In genomic region chr4:102678107-102678506, GRCh38 we compare ENCODE assay signal across 14 cellular contexts.
"Had no signal": no experiment of that assay in that cellular context is flagged by ENCODE, and none has a peak within 500 bp of the region (broad histone marks: within the 10 kb centered on the region; RNA-seq: fewer than 3 reads in every experiment).

No MANE protein-coding gene starts in this region.

- H3K27me3 ChIP-seq: esophagus muscularis mucosa, sigmoid colon, suprapubic skin, upper lobe of left lung had no signal

- H3K4me3 ChIP-seq: esophagus muscularis mucosa, psoas muscle, sigmoid colon, suprapubic skin, upper lobe of left lung had no signal

- DNase-seq: activated B cell treated with CpG ODN at 0.5 μM for 24 hours; activated CD4-positive, alpha-beta T cell treated with anti-CD3 and anti-CD28 coated beads, Interleukin-2, amount 10 ng/mL, durations not matched to agents 24 days and 14 days; activated naive CD4-positive, alpha-beta T cell treated with anti-CD3 and anti-CD28 coated beads, Interleukin-2, amount 10 ng/mL, durations not matched to agents 7 days and 5 days; activated T-cell treated with anti-CD3 and anti-CD28 coated beads for 4 hours; dermis blood vessel endothelial cell; glutamatergic neuron; psoas muscle; sigmoid colon; stimulated activated CD4-positive, alpha-beta T cell treated with anti-CD3 and anti-CD28 coated beads, Interleukin-12 subunit alpha, Interleukin-12 subunit beta, amount 100 ng/mL, for 4 hours; stimulated activated naive CD8-positive, alpha-beta T cell treated with anti-CD3 and anti-CD28 coated beads, Interleukin-15, Interleukin-2, amounts not matched to agents 100 U/mL and 50 U/mL, for 24 hours; T-helper 2 cell; upper lobe of left lung had no signal

- H3K4me1 ChIP-seq: psoas muscle, sigmoid colon, upper lobe of left lung had no signal

- H3K27ac ChIP-seq: esophagus muscularis mucosa, psoas muscle, sigmoid colon, suprapubic skin, upper lobe of left lung had no signal

- H3K36me3 ChIP-seq: upper lobe of left lung had no signal

- ATAC-seq: psoas muscle; stimulated activated naive CD8-positive, alpha-beta T cell treated with anti-CD3 and anti-CD28 coated beads, Interleukin-15, Interleukin-2, amounts not matched to agents 100 U/mL and 50 U/mL, for 24 hours had no signal

- H3K9me3 ChIP-seq: esophagus muscularis mucosa, psoas muscle, sigmoid colon, suprapubic skin, upper lobe of left lung had no signal
